ENCODE assay signal across 35 cellular contexts in genomic region chr9:132235125-132235524, GRCh38.
"Had no signal": no experiment of that assay in that cellular context is flagged by ENCODE, and none has a peak within 500 bp of the region (broad histone marks: within the 10 kb centered on the region; RNA-seq: fewer than 3 reads in every experiment).

No MANE protein-coding gene starts in this region.

- FAIRE-seq: TTC549 had no signal

- H3K4me1 ChIP-seq: ascending aorta, breast epithelium had no signal

- H3K4me1 Mint-ChIP-seq: activated CD4-positive, alpha-beta memory T cell treated with anti-CD3 and anti-CD28 coated beads, Interleukin-2, amount 10 ng/mL, durations not matched to agents 7 days and 5 days; activated CD8-positive, alpha-beta memory T cell treated with anti-CD3 and anti-CD28 coated beads, Interleukin-2, amount 10 ng/mL, durations not matched to agents 7 days and 5 days; activated naive CD8-positive, alpha-beta T cell treated with anti-CD3 and anti-CD28 coated beads, Interleukin-2, amount 10 ng/mL, durations not matched to agents 7 days and 5 days; activated naive CD8-positive, alpha-beta T cell treated with anti-CD3 and anti-CD28 coated beads, Interleukin-2, amount 50 U/mL, for 24 hours had no signal

- H3K4me3 ChIP-seq: ascending aorta, breast epithelium had no signal

- ATAC-seq: activated CD4-positive, alpha-beta T cell treated with anti-CD3 and anti-CD28 coated beads for 36 hours; activated CD4-positive, CD25-positive, alpha-beta regulatory T cell treated with anti-CD3 and anti-CD28 coated beads, Interleukin-2, amount 50 U/mL, for 24 hours; activated CD8-positive, alpha-beta memory T cell treated with anti-CD3 and anti-CD28 coated beads, Interleukin-2, amount 10 ng/mL, durations not matched to agents 7 days and 5 days; activated CD8-positive, alpha-beta T cell treated with anti-CD3 and anti-CD28 coated beads, Interleukin-2, amount 10 ng/mL, durations not matched to agents 7 days and 5 days; activated naive CD8-positive, alpha-beta T cell treated with anti-CD3 and anti-CD28 coated beads, Interleukin-2, amount 50 U/mL, for 24 hours; WTC11 had no signal

- H3K27me3 Mint-ChIP-seq: activated CD4-positive, alpha-beta T cell treated with anti-CD3 and anti-CD28 coated beads for 36 hours; activated CD4-positive, alpha-beta T cell treated with anti-CD3 and anti-CD28 coated beads, Interleukin-2, amount 10 ng/mL, durations not matched to agents 7 days and 5 days; activated naive CD4-positive, alpha-beta T cell treated with anti-CD3 and anti-CD28 coated beads, Interleukin-2, amount 50 U/mL, for 24 hours; activated naive CD8-positive, alpha-beta T cell; activated naive CD8-positive, alpha-beta T cell treated with anti-CD3 and anti-CD28 coated beads, Interleukin-2, amount 50 U/mL, for 24 hours; activated T-cell treated with anti-CD3 and anti-CD28 coated beads, Interleukin-2, amount 50 U/mL, for 24 hours had no signal

- H3K27me3 ChIP-seq: ascending aorta had no signal

- H3K9me3 Mint-ChIP-seq: activated CD4-positive, alpha-beta memory T cell treated with anti-CD3 and anti-CD28 coated beads, Interleukin-2, amount 10 ng/mL, durations not matched to agents 7 days and 5 days; activated CD4-positive, alpha-beta T cell treated with anti-CD3 and anti-CD28 coated beads, Interleukin-2, amount 10 ng/mL, durations not matched to agents 7 days and 5 days; activated naive CD4-positive, alpha-beta T cell treated with anti-CD3 and anti-CD28 coated beads, Interleukin-2, amount 10 ng/mL, durations not matched to agents 7 days and 5 days; activated naive CD4-positive, alpha-beta T cell treated with anti-CD3 and anti-CD28 coated beads, Interleukin-2, amount 50 U/mL, for 24 hours; activated naive CD8-positive, alpha-beta T cell treated with anti-CD3 and anti-CD28 coated beads, Interleukin-2, amount 10 ng/mL, durations not matched to agents 7 days and 5 days; activated naive CD8-positive, alpha-beta T cell treated with anti-CD3 and anti-CD28 coated beads, Interleukin-2, amount 50 U/mL, for 24 hours; activated T-cell treated with anti-CD3 and anti-CD28 coated beads, Interleukin-2, amount 50 U/mL, for 24 hours; activated T-helper 2 cell treated with anti-CD3 and anti-CD28 coated beads, Interferon-gamma antibody, Interleukin-2, Interleukin-4, amounts not matched to agents 10 μg/mL and 5 μg/mL and 100 μg/mL, durations not matched to agents 14 hours and 24 hours and 36 hours; T-helper 1 cell treated with Interleukin-12 subunit alpha and Interleukin-12 subunit beta and Interleukin-4 antibody, amounts not matched to agents 30 μg/mL and 1 μg/mL, for 36 hours; WTC11 had no signal

- H3K27ac ChIP-seq: ascending aorta, brain microvascular endothelial cell, breast epithelium, WERI-Rb-1 had no signal

- DNase-seq: activated CD4-positive, alpha-beta memory T cell treated with anti-CD3 and anti-CD28 coated beads, Interleukin-2, amount 10 ng/mL, durations not matched to agents 7 days and 5 days; activated CD4-positive, alpha-beta T cell treated with anti-CD3 and anti-CD28 coated beads for 1 hour; activated CD4-positive, alpha-beta T cell treated with anti-CD3 and anti-CD28 coated beads for 36 hours; activated CD4-positive, alpha-beta T cell treated with anti-CD3 and anti-CD28 coated beads for 48 hours; activated CD4-positive, alpha-beta T cell treated with anti-CD3 and anti-CD28 coated beads, Interleukin-2, amount 10 ng/mL, durations not matched to agents 7 days and 5 days; activated CD4-positive, alpha-beta T cell treated with anti-CD3 and anti-CD28 coated beads, Interleukin-2, amount 50 U/mL, for 48 hours; activated CD4-positive, CD25-positive, alpha-beta regulatory T cell; activated CD8-positive, alpha-beta memory T cell treated with anti-CD3 and anti-CD28 coated beads for 24 hours; activated CD8-positive, alpha-beta memory T cell treated with anti-CD3 and anti-CD28 coated beads, Interleukin-2, amount 10 ng/mL, durations not matched to agents 7 days and 5 days; activated CD8-positive, alpha-beta memory T cell treated with anti-CD3 and anti-CD28 coated beads, Interleukin-2, amount 50 U/mL, for 48 hours; activated CD8-positive, alpha-beta T cell treated with anti-CD3 and anti-CD28 coated beads, Interleukin-2, amount 10 ng/mL, durations not matched to agents 7 days and 5 days; activated effector memory CD4-positive, alpha-beta T cell treated with Interleukin-2 at 50 U/mL for 16 hours; activated gamma-delta T cell; activated naive CD4-positive, alpha-beta T cell treated with anti-CD3 and anti-CD28 coated beads, Interleukin-2, amount 10 ng/mL, durations not matched to agents 7 days and 5 days; activated naive CD4-positive, alpha-beta T cell treated with Interleukin-2 at 50 U/mL for 16 hours; activated naive CD8-positive, alpha-beta T cell treated with anti-CD3 and anti-CD28 coated beads, Interleukin-2, amount 10 ng/mL, durations not matched to agents 7 days and 5 days; activated naive CD8-positive, alpha-beta T cell treated with anti-CD3 and anti-CD28 coated beads, Interleukin-2, amount 50 U/mL, for 24 hours; activated T-cell treated with anti-CD3 and anti-CD28 coated beads, Interleukin-2, amount 50 U/mL, for 24 hours; activated T-cell treated with anti-CD3 and anti-CD28 coated beads, Interleukin-2, amount 50 U/mL, for 48 hours; anterior cingulate cortex; brain microvascular endothelial cell; central memory CD4-positive, alpha-beta T cell; SW 1271; T-helper 1 cell; T-helper 2 cell had no signal

- H3K36me3 ChIP-seq: ascending aorta, brain microvascular endothelial cell, breast epithelium had no signal

- H3K36me3 Mint-ChIP-seq: activated CD8-positive, alpha-beta memory T cell treated with anti-CD3 and anti-CD28 coated beads, Interleukin-2, amount 10 ng/mL, durations not matched to agents 7 days and 5 days; activated naive CD4-positive, alpha-beta T cell treated with anti-CD3 and anti-CD28 coated beads, Interleukin-2, amount 10 ng/mL, durations not matched to agents 7 days and 5 days; activated naive CD4-positive, alpha-beta T cell treated with anti-CD3 and anti-CD28 coated beads, Interleukin-2, amount 50 U/mL, for 24 hours; activated naive CD8-positive, alpha-beta T cell; activated naive CD8-positive, alpha-beta T cell treated with anti-CD3 and anti-CD28 coated beads, Interleukin-2, amount 10 ng/mL, durations not matched to agents 7 days and 5 days; WTC11 had no signal

- H3K4me3 Mint-ChIP-seq: activated CD4-positive, alpha-beta memory T cell treated with anti-CD3 and anti-CD28 coated beads, Interleukin-2, amount 10 ng/mL, durations not matched to agents 7 days and 5 days; activated CD4-positive, alpha-beta T cell treated with anti-CD3 and anti-CD28 coated beads for 36 hours; activated CD4-positive, alpha-beta T cell treated with anti-CD3 and anti-CD28 coated beads, Interleukin-2, amount 10 ng/mL, durations not matched to agents 7 days and 5 days; activated CD8-positive, alpha-beta memory T cell treated with anti-CD3 and anti-CD28 coated beads, Interleukin-2, amount 10 ng/mL, durations not matched to agents 7 days and 5 days; activated CD8-positive, alpha-beta T cell treated with anti-CD3 and anti-CD28 coated beads, Interleukin-2, amount 10 ng/mL, durations not matched to agents 7 days and 5 days; activated naive CD4-positive, alpha-beta T cell treated with anti-CD3 and anti-CD28 coated beads, Interleukin-2, amount 10 ng/mL, durations not matched to agents 7 days and 5 days; activated naive CD4-positive, alpha-beta T cell treated with anti-CD3 and anti-CD28 coated beads, Interleukin-2, amount 50 U/mL, for 24 hours; activated naive CD8-positive, alpha-beta T cell; activated naive CD8-positive, alpha-beta T cell treated with anti-CD3 and anti-CD28 coated beads, Interleukin-2, amount 10 ng/mL, durations not matched to agents 7 days and 5 days; activated naive CD8-positive, alpha-beta T cell treated with anti-CD3 and anti-CD28 coated beads, Interleukin-2, amount 50 U/mL, for 24 hours; activated T-cell treated with anti-CD3 and anti-CD28 coated beads, Interleukin-2, amount 50 U/mL, for 24 hours; T-helper 1 cell treated with Interleukin-12 subunit alpha and Interleukin-12 subunit beta and Interleukin-4 antibody, amounts not matched to agents 30 μg/mL and 1 μg/mL, for 36 hours; WTC11 had no signal

- H3K27ac Mint-ChIP-seq: activated CD4-positive, alpha-beta memory T cell treated with anti-CD3 and anti-CD28 coated beads, Interleukin-2, amount 10 ng/mL, durations not matched to agents 7 days and 5 days; activated CD4-positive, alpha-beta T cell treated with anti-CD3 and anti-CD28 coated beads for 36 hours; activated CD4-positive, alpha-beta T cell treated with anti-CD3 and anti-CD28 coated beads, Interleukin-2, amount 10 ng/mL, durations not matched to agents 7 days and 5 days; activated CD8-positive, alpha-beta memory T cell treated with anti-CD3 and anti-CD28 coated beads, Interleukin-2, amount 10 ng/mL, durations not matched to agents 7 days and 5 days; activated CD8-positive, alpha-beta T cell treated with anti-CD3 and anti-CD28 coated beads, Interleukin-2, amount 10 ng/mL, durations not matched to agents 7 days and 5 days; activated naive CD4-positive, alpha-beta T cell treated with anti-CD3 and anti-CD28 coated beads, Interleukin-2, amount 10 ng/mL, durations not matched to agents 7 days and 5 days; activated naive CD4-positive, alpha-beta T cell treated with anti-CD3 and anti-CD28 coated beads, Interleukin-2, amount 50 U/mL, for 24 hours; activated naive CD8-positive, alpha-beta T cell; activated naive CD8-positive, alpha-beta T cell treated with anti-CD3 and anti-CD28 coated beads, Interleukin-2, amount 10 ng/mL, durations not matched to agents 7 days and 5 days; activated naive CD8-positive, alpha-beta T cell treated with anti-CD3 and anti-CD28 coated beads, Interleukin-2, amount 50 U/mL, for 24 hours; activated T-cell treated with anti-CD3 and anti-CD28 coated beads, Interleukin-2, amount 50 U/mL, for 24 hours; activated T-helper 2 cell treated with anti-CD3 and anti-CD28 coated beads, Interferon-gamma antibody, Interleukin-2, Interleukin-4, amounts not matched to agents 10 μg/mL and 5 μg/mL and 100 μg/mL, durations not matched to agents 14 hours and 24 hours and 36 hours; T-helper 1 cell treated with Interleukin-12 subunit alpha and Interleukin-12 subunit beta and Interleukin-4 antibody, amounts not matched to agents 30 μg/mL and 1 μg/mL, for 36 hours; WTC11 had no signal

- H3K9me3 ChIP-seq: ascending aorta, breast epithelium had no signal
